Comparison of ENCODE assay signal across 23 cellular contexts in the genomic region with DNA sequence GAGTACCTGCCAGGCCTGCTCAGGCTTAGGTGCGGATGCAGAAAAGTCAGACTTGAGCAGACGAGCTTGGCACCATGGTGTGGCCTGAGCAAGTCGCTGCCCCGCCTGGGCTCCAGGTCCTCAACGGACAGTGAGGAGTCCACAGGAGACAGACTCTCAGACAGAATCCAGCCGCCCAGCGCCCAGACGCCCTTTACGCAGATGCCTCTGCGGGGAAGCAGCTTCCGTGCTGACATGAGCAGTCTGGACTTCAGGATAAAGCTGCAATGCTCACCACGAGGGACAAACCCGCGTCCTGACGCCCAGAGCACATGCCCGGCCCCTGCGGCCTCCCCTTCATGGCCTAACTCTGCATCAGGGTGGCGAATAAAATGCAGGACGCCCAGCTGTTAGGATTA. TPM values are rescaled to one million over a fixed set of nuclear protein-coding genes. Genes with fewer than 3 reads are reported as not detected.
"Had no signal": no experiment of that assay in that cellular context is flagged by ENCODE, and none has a peak within 500 bp of the region (broad histone marks: within the 10 kb centered on the region; RNA-seq: fewer than 3 reads in every experiment).

No MANE protein-coding gene starts in this region.

- H3K4me1 ChIP-seq: sigmoid colon had no signal

- H3K9me3 Mint-ChIP-seq: natural killer cell treated with Interleukin-12 subunit alpha and Interleukin-12 subunit beta and Interleukin-15 and Interleukin-18, amount 100 ng/mL, for 72 hours had no signal

- H3K9me3 ChIP-seq: gastroesophageal sphincter, prostate gland, sigmoid colon, stomach, thoracic aorta, transverse colon had no signal

- H3K4me3 ChIP-seq: gastroesophageal sphincter, lung, prostate gland, sigmoid colon, skin epidermis, stomach, thoracic aorta, transverse colon had no signal

- H3K27me3 Mint-ChIP-seq: natural killer cell treated with Interleukin-12 subunit alpha and Interleukin-12 subunit beta and Interleukin-15 and Interleukin-18, amount 100 ng/mL, for 72 hours had no signal

- H2AFZ ChIP-seq: parathyroid adenoma had no signal

- H3K27ac Mint-ChIP-seq: natural killer cell treated with Interleukin-12 subunit alpha and Interleukin-12 subunit beta and Interleukin-15 and Interleukin-18, amount 100 ng/mL, for 72 hours had no signal

- DNase-seq: effector memory CD4-positive, alpha-beta T cell; kidney glomerular epithelial cell; mesenchymal stem cell; midbrain; retina; sigmoid colon; stimulated activated CD4-positive, alpha-beta T cell treated with anti-CD3 and anti-CD28 coated beads, Interleukin-12 subunit alpha, Interleukin-12 subunit beta, amount 100 ng/mL, for 4 hours; stimulated activated naive CD4-positive, alpha-beta T cell; stomach; substantia nigra; transverse colon had no signal

- H3K27ac ChIP-seq: parathyroid adenoma, thoracic aorta, transverse colon had no signal

- ATAC-seq: esophagus mucosa; gastroesophageal sphincter; left lobe of liver; natural killer cell treated with Interleukin-12 subunit alpha and Interleukin-12 subunit beta and Interleukin-15 and Interleukin-18, amount 100 ng/mL, for 72 hours had no signal

- H3K79me2 ChIP-seq: parathyroid adenoma had no signal

- H3K36me3 Mint-ChIP-seq: natural killer cell treated with Interleukin-12 subunit alpha and Interleukin-12 subunit beta and Interleukin-15 and Interleukin-18, amount 100 ng/mL, for 72 hours had no signal

- H3K4me3 Mint-ChIP-seq: natural killer cell treated with Interleukin-12 subunit alpha and Interleukin-12 subunit beta and Interleukin-15 and Interleukin-18, amount 100 ng/mL, for 72 hours had no signal

- H3K27me3 ChIP-seq: sigmoid colon had no signal

- H3K36me3 ChIP-seq: gastroesophageal sphincter, prostate gland, sigmoid colon, stomach, thoracic aorta, transverse colon had no signal

- H3K9ac ChIP-seq: parathyroid adenoma had no signal

RNA-seq across cellular contexts. Expression of a gene that starts 3.5 kb away (rescaled TPM):
- total RNA-seq: fibroblast of villous mesenchyme; natural killer cell treated with Interleukin-12 subunit alpha and Interleukin-12 subunit beta and Interleukin-15 and Interleukin-18, amount 100 ng/mL, for 72 hours; omental fat pad; sigmoid colon; thoracic aorta had no signal

RNA-seq across cellular contexts. Expression of a gene that starts 6.7 kb away (rescaled TPM):
- total RNA-seq: fibroblast of villous mesenchyme; gastroesophageal sphincter; natural killer cell treated with Interleukin-12 subunit alpha and Interleukin-12 subunit beta and Interleukin-15 and Interleukin-18, amount 100 ng/mL, for 72 hours; sigmoid colon; thoracic aorta; transverse colon; urinary bladder had no signal

RNA-seq across cellular contexts. Expression of a gene that starts 30.8 kb away (rescaled TPM):
- total RNA-seq: esophagus mucosa; fibroblast of villous mesenchyme; gastroesophageal sphincter; natural killer cell treated with Interleukin-12 subunit alpha and Interleukin-12 subunit beta and Interleukin-15 and Interleukin-18, amount 100 ng/mL, for 72 hours; prostate gland; sigmoid colon; stomach; thoracic aorta; urinary bladder had no signal
- polyA plus RNA-seq: stomach had no signal
